1 cellular context compared by ENCODE assay signal in the genomic region with DNA sequence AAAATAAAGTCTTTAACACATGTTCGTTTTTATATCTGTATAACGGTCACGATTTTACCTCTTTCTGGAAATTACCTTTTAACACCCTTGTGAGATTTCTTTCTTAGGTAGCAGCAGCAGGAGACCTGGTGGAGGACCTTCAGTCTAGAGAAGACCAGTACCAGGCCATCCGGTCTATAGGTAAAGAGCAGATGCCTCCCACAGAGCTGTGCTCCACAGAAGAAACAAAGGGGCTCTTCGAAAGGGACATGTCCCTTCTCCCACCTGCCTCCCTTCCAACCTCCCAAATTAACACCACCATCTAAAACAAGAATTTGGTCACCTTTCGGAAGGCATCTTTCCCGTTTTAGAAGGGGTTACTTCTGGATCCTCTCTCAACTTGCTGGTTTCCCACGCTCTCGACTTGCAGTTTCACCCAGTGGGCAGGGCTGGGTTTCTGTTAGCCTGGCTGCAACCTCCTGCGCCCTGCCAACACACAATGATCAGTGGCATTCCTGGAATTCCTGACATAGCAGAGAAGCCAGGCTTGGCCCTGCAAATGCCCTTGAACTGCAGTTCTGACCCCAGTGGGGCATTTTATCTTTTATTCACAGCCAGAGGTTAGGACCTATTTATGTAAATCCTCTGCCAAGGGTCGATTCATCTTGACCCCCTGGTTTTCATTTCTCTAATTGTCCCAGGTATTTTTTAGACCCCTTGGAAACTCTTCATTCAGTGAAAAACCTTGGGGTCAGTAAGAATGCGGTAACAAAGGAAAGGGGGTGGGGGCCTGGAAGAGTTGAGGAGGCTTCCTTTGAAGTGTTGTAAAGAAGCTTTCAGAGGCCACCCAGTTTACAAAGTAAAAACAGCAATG.
A peak's percentile ranks its signal among the peaks of the same experiment; 100 is the strongest.
TF ChIP-seq lines count a peak whose summit lies in the region.

No MANE protein-coding gene starts in this region.

TF ChIP-seq in HepG2, 621 proteins besides CTCF, POLR2A, EP300 and RAD21 (continued from another document and continues in another):
- TF ChIP-seq ZNF331 (CRISPR knock-in tag; IDR thresholded peaks at IDR 0.05) (peak; percentile 49; the same call in 1 of the 2 replicates), ATF7-NPFF (CRISPR knock-in tag; IDR thresholded peaks at IDR 0.05; ENCODE audit: low read depth) (no peak), ZSCAN22 (CRISPR knock-in tag; IDR thresholded peaks at IDR 0.05) (no peak), THAP11 (CRISPR knock-in tag; IDR thresholded peaks at IDR 0.05) (peak; percentile 53; the same call in 1 of the 2 replicates), TEAD3 (CRISPR knock-in tag; optimal IDR thresholded peaks at IDR 0.05; ENCODE audit: borderline replicate concordance) (peak; percentile 100), MBD4 (IDR thresholded peaks at IDR 0.05; ENCODE audit: borderline replicate concordance, low read length) (0 out of 2 replicates have a peak, but pooled peaks have one; percentile 63), SRF (IDR thresholded peaks at IDR 0.05; ENCODE audit: low read depth, low read length) (no peak), TGIF2 (CRISPR knock-in tag; IDR thresholded peaks at IDR 0.05) (0 out of 2 replicates have a peak, but pooled peaks have one; percentile 29), ZNF235 (CRISPR knock-in tag; IDR thresholded peaks at IDR 0.05; ENCODE audit: borderline replicate concordance) (no peak), ZBTB8A (CRISPR knock-in tag; IDR thresholded peaks at IDR 0.05; ENCODE audit: borderline replicate concordance, low read depth) (no peak), ZFP41 (CRISPR knock-in tag; IDR thresholded peaks at IDR 0.05; ENCODE audit: borderline replicate concordance) (no peak), ZNF138 (CRISPR knock-in tag; IDR thresholded peaks at IDR 0.05; ENCODE audit: low read depth) (no peak), ZBTB10 (CRISPR knock-in tag; IDR thresholded peaks at IDR 0.05; ENCODE audit: borderline replicate concordance) (no peak), ZNF784 (CRISPR knock-in tag; IDR thresholded peaks at IDR 0.05; ENCODE audit: borderline replicate concordance) (no peak), ZFY (CRISPR knock-in tag; IDR thresholded peaks at IDR 0.05) (no peak; the same call in 1 of the 2 replicates), KDM2A (CRISPR knock-in tag; IDR thresholded peaks at IDR 0.05; ENCODE audit: borderline replicate concordance, low read depth) (peak; percentile 39; the same call in 1 of the 2 replicates), KAT8 (CRISPR knock-in tag; IDR thresholded peaks at IDR 0.05) (no peak), DMTF1 (CRISPR knock-in tag; IDR thresholded peaks at IDR 0.05) (no peak), HCFC1 (IDR thresholded peaks at IDR 0.05; ENCODE audit: low read depth, low read length) (no peak), MBNL3 (CRISPR knock-in tag; conservative IDR thresholded peaks at IDR 0.05) (no peak), SYNCRIP (IDR thresholded peaks at IDR 0.05; ENCODE audit: insufficient read depth, low read depth, low read length) (no peak), SRSF9 (IDR thresholded peaks at IDR 0.05; ENCODE audit: borderline replicate concordance, insufficient read depth, low read depth, low read length, poor library complexity, severe bottlenecking) (no peak), PCBP1 (IDR thresholded peaks at IDR 0.05; ENCODE audit: borderline replicate concordance, low read depth, low read length) (no peak), TEAD2 (CRISPR knock-in tag; IDR thresholded peaks at IDR 0.05) (peak; percentile 76; the same call in 1 of the 2 replicates), ZNF496 (CRISPR knock-in tag; IDR thresholded peaks at IDR 0.05; ENCODE audit: insufficient replicate concordance) (no peak), NFIB (CRISPR knock-in tag; IDR thresholded peaks at IDR 0.05; ENCODE audit: borderline replicate concordance) (no peak), SOX6 (IDR thresholded peaks at IDR 0.05) (no peak), SOX6 (CRISPR knock-in tag; IDR thresholded peaks at IDR 0.05) (peak; percentile 94), RBFOX2 (IDR thresholded peaks at IDR 0.05; ENCODE audit: low read depth, low read length) (peak; percentile 51), ZBTB42 (CRISPR knock-in tag; IDR thresholded peaks at IDR 0.05) (no peak), ZNF773 (CRISPR knock-in tag; IDR thresholded peaks at IDR 0.05; ENCODE audit: borderline replicate concordance) (no peak), MATR3 (CRISPR knock-in tag; IDR thresholded peaks at IDR 0.05) (no peak), KLF16 (CRISPR knock-in tag; IDR thresholded peaks at IDR 0.05) (0 out of 4 replicates have a peak, but pooled peaks of 1 of the 2 experiments have one; percentile 49), MAX (IDR thresholded peaks at IDR 0.05) (peak; percentile 38; the same call in 1 of the 2 replicates), MAFF (IDR thresholded peaks at IDR 0.05; ENCODE audit: low read depth, low read length) (no peak), ESRRA (CRISPR knock-in tag; IDR thresholded peaks at IDR 0.05; ENCODE audit: low read depth) (0 out of 2 replicates have a peak, but pooled peaks have one; percentile 41), ZNF350 (CRISPR knock-in tag; IDR thresholded peaks at IDR 0.05; ENCODE audit: borderline replicate concordance, low read depth) (0 out of 2 replicates have a peak, but pooled peaks have one; percentile 32), ZNF577 (CRISPR knock-in tag; IDR thresholded peaks at IDR 0.05; ENCODE audit: borderline replicate concordance, low read depth) (no peak), RFXANK (CRISPR knock-in tag; IDR thresholded peaks at IDR 0.05) (no peak)
- TF ChIP-seq, protein P1, sequence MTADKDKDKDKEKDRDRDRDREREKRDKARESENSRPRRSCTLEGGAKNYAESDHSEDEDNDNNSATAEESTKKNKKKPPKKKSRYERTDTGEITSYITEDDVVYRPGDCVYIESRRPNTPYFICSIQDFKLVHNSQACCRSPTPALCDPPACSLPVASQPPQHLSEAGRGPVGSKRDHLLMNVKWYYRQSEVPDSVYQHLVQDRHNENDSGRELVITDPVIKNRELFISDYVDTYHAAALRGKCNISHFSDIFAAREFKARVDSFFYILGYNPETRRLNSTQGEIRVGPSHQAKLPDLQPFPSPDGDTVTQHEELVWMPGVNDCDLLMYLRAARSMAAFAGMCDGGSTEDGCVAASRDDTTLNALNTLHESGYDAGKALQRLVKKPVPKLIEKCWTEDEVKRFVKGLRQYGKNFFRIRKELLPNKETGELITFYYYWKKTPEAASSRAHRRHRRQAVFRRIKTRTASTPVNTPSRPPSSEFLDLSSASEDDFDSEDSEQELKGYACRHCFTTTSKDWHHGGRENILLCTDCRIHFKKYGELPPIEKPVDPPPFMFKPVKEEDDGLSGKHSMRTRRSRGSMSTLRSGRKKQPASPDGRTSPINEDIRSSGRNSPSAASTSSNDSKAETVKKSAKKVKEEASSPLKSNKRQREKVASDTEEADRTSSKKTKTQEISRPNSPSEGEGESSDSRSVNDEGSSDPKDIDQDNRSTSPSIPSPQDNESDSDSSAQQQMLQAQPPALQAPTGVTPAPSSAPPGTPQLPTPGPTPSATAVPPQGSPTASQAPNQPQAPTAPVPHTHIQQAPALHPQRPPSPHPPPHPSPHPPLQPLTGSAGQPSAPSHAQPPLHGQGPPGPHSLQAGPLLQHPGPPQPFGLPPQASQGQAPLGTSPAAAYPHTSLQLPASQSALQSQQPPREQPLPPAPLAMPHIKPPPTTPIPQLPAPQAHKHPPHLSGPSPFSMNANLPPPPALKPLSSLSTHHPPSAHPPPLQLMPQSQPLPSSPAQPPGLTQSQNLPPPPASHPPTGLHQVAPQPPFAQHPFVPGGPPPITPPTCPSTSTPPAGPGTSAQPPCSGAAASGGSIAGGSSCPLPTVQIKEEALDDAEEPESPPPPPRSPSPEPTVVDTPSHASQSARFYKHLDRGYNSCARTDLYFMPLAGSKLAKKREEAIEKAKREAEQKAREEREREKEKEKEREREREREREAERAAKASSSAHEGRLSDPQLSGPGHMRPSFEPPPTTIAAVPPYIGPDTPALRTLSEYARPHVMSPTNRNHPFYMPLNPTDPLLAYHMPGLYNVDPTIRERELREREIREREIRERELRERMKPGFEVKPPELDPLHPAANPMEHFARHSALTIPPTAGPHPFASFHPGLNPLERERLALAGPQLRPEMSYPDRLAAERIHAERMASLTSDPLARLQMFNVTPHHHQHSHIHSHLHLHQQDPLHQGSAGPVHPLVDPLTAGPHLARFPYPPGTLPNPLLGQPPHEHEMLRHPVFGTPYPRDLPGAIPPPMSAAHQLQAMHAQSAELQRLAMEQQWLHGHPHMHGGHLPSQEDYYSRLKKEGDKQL (CRISPR knock-in tag; IDR thresholded peaks at IDR 0.05; ENCODE audit: low read depth), result 0 out of 2 replicates have a peak, but pooled peaks have one; percentile 23
- TF ChIP-seq, protein P2, sequence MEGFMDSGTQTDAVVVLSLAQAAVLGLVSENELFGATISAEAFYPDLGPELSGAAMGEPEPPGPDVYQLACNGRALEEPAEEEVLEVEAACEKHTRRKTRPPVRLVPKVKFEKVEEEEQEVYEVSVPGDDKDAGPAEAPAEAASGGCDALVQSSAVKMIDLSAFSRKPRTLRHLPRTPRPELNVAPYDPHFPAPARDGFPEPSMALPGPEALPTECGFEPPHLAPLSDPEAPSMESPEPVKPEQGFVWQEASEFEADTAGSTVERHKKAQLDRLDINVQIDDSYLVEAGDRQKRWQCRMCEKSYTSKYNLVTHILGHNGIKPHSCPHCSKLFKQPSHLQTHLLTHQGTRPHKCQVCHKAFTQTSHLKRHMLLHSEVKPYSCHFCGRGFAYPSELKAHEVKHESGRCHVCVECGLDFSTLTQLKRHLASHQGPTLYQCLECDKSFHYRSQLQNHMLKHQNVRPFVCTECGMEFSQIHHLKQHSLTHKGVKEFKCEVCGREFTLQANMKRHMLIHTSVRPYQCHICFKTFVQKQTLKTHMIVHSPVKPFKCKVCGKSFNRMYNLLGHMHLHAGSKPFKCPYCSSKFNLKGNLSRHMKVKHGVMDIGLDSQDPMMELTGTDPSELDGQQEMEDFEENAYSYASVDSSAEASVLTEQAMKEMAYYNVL (CRISPR knock-in tag; IDR thresholded peaks at IDR 0.05; ENCODE audit: borderline replicate concordance), result peak; percentile 61; the same call in 1 of the 2 replicates
- TF ChIP-seq, protein P3, sequence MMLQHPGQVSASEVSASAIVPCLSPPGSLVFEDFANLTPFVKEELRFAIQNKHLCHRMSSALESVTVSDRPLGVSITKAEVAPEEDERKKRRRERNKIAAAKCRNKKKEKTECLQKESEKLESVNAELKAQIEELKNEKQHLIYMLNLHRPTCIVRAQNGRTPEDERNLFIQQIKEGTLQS (CRISPR knock-in tag; IDR thresholded peaks at IDR 0.05), result 0 out of 2 replicates have a peak, but pooled peaks have one; percentile 21
- TF ChIP-seq, protein P4, sequence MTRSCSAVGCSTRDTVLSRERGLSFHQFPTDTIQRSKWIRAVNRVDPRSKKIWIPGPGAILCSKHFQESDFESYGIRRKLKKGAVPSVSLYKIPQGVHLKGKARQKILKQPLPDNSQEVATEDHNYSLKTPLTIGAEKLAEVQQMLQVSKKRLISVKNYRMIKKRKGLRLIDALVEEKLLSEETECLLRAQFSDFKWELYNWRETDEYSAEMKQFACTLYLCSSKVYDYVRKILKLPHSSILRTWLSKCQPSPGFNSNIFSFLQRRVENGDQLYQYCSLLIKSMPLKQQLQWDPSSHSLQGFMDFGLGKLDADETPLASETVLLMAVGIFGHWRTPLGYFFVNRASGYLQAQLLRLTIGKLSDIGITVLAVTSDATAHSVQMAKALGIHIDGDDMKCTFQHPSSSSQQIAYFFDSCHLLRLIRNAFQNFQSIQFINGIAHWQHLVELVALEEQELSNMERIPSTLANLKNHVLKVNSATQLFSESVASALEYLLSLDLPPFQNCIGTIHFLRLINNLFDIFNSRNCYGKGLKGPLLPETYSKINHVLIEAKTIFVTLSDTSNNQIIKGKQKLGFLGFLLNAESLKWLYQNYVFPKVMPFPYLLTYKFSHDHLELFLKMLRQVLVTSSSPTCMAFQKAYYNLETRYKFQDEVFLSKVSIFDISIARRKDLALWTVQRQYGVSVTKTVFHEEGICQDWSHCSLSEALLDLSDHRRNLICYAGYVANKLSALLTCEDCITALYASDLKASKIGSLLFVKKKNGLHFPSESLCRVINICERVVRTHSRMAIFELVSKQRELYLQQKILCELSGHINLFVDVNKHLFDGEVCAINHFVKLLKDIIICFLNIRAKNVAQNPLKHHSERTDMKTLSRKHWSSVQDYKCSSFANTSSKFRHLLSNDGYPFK (CRISPR knock-in tag; IDR thresholded peaks at IDR 0.05; ENCODE audit: borderline replicate concordance), result no peak
